Comparison of ENCODE assay signal across 10 cellular contexts in the genomic region with DNA sequence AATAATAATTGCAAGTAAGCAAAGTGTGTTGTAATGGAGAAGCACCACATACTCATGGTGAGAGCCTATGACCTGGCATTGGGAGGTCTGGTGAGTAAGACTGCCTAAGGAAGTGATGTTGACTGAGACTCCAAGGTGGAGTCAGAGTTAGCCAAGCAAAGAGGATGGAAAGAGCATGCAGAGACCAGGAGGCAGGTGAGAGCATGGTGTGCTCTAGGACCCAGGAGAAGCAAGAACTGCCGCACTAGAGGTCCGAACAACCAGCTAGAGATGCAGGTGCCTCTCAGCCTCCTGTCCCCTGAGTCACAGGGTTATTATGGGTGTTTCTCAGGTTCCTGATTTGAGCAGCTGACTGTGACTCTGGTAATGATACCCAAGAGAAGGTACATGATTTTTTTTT. TPM values are rescaled to one million over a fixed set of nuclear protein-coding genes. Genes with fewer than 3 reads are reported as not detected.
A peak's percentile ranks its signal among the peaks of the same experiment; 100 is the strongest.
DNase-seq lines count a peak whose midpoint lies in the region; ATAC-seq, FAIRE-seq and TF ChIP-seq lines count a peak whose summit lies in the region.
"Had no signal": no experiment of that assay in that cellular context is flagged by ENCODE, and none has a peak within 500 bp of the region (broad histone marks: within the 10 kb centered on the region; RNA-seq: fewer than 3 reads in every experiment).

No MANE protein-coding gene starts in this region.

- no peak for DNase-seq in T-helper 2 cell treated with Interferon-gamma antibody and Interleukin-4, amounts not matched to agents 5 μg/mL and 100 μg/mL, for 36 hours (ENCODE audit: low spot score)
- DNase-seq in T-helper 2 cell (no peak), H54 (ENCODE audit: insufficient read length, low spot score) (peak; percentile 67), NCI-H2196 treated with DMSO at 0.1 percent for 48 hours (lab: John Stamatoyannopoulos, UW; ENCODE audit: unreplicated experiment) (peak; percentile 41), fibroblast of the aortic adventitia (ENCODE audit: low read depth) (peak; percentile 36), upper lobe of right lung (no peak), A673 (ENCODE audit: low spot score) (no peak), COLO668 (lab: John Stamatoyannopoulos, UW; ENCODE audit: unreplicated experiment) (no peak)

- H3K9me3 ChIP-seq in upper lobe of right lung = no peaks in the 10 kb centered on the region
- H3K9me3 ChIP-seq in A673 (ENCODE audit: low read depth, low read length, poor library complexity, severe bottlenecking) = no peaks in the 10 kb centered on the region

- TF ChIP-seq CTCF in fibroblast of the aortic adventitia (IDR thresholded peaks at IDR 0.05; ENCODE audit: insufficient read depth, low read length) (no peak), upper lobe of right lung (IDR thresholded peaks at IDR 0.05) (no peak), A673 (conservative IDR thresholded peaks at IDR 0.05; ENCODE audit: low read depth, low read length) (no peak)

- no peak for TF ChIP-seq POLR2A in H54 (IDR thresholded peaks at IDR 0.05; ENCODE audit: low read depth, low read length)

- H3K4me3 ChIP-seq in fibroblast of the aortic adventitia (ENCODE audit: low read depth, low read length) = no peak overlapping the region
- no peak overlapping the region for H3K4me3 ChIP-seq in upper lobe of right lung
- no peak overlapping the region for H3K4me3 ChIP-seq in A673 (ENCODE audit: low read depth, low read length, poor library complexity, severe bottlenecking)

- H3K4me3 Mint-ChIP-seq in T-helper 2 cell treated with Interferon-gamma antibody and Interleukin-4, amounts not matched to agents 5 μg/mL and 100 μg/mL, for 36 hours = no peak overlapping the region
- H3K4me3 Mint-ChIP-seq: neural crest cell had no signal

- intact Hi-C loops in upper lobe of right lung (cut with DNase I) (no loop called here), A673 (cut with micrococcal nuclease; ENCODE audit: unreplicated experiment) (no loop called here)

- peak; percentile 91 for FAIRE-seq in H54 (lab: Jason Lieb, UNC)
- FAIRE-seq: TTC549 had no signal

- H3K27ac ChIP-seq in upper lobe of right lung (no peak overlapping the region), A673 (ENCODE audit: low read depth, low read length, poor library complexity, severe bottlenecking) (no peak overlapping the region)

- H3K27me3 ChIP-seq in upper lobe of right lung = no peaks in the 10 kb centered on the region
- no peaks in the 10 kb centered on the region for H3K27me3 ChIP-seq in A673 (replicated peaks; ENCODE audit: insufficient read depth, low read depth, low read length, poor library complexity)

- H3K4me1 ChIP-seq in upper lobe of right lung = peaks cover 14% of the 10 kb centered on the region
- no peaks in the 10 kb centered on the region for H3K4me1 ChIP-seq in A673 (ENCODE audit: insufficient read depth, low read length, poor library complexity, severe bottlenecking)

- H3K4me1 Mint-ChIP-seq in T-helper 2 cell treated with Interferon-gamma antibody and Interleukin-4, amounts not matched to agents 5 μg/mL and 100 μg/mL, for 36 hours (ENCODE audit: low read depth) = peaks cover 16% of the 10 kb centered on the region
- H3K4me1 Mint-ChIP-seq: neural crest cell had no signal

- H3K36me3 ChIP-seq in upper lobe of right lung (peaks cover 90% of the 10 kb centered on the region), A673 (ENCODE audit: insufficient read depth, low read length, poor library complexity, severe bottlenecking) (peaks cover 97% of the 10 kb centered on the region)

- peaks cover 70% of the 10 kb centered on the region for H3K36me3 Mint-ChIP-seq in T-helper 2 cell treated with Interferon-gamma antibody and Interleukin-4, amounts not matched to agents 5 μg/mL and 100 μg/mL, for 36 hours (ENCODE audit: low read depth)

- peak overlapping the region; percentile 54 for H3K27ac Mint-ChIP-seq in T-helper 2 cell treated with Interferon-gamma antibody and Interleukin-4, amounts not matched to agents 5 μg/mL and 100 μg/mL, for 36 hours

- CTCF ChIA-PET in A673 (lab: Charles Lee) = no interaction called here

- H3K9me3 Mint-ChIP-seq in T-helper 2 cell treated with Interferon-gamma antibody and Interleukin-4, amounts not matched to agents 5 μg/mL and 100 μg/mL, for 36 hours = no peaks in the 10 kb centered on the region
- H3K9me3 Mint-ChIP-seq: neural crest cell had no signal

- ATAC-seq in upper lobe of right lung = peak; percentile 76

- no TSS peak for BruUV-seq in A673 (replicated peaks; lab: Mats Ljungman, UMichigan)

- POLR2A ChIA-PET in A673 (lab: Charles Lee; ENCODE audit: low non-redundant PET) = no interaction called here

- H3K27me3 Mint-ChIP-seq in T-helper 2 cell treated with Interferon-gamma antibody and Interleukin-4, amounts not matched to agents 5 μg/mL and 100 μg/mL, for 36 hours (ENCODE audit: low read depth) = no peaks in the 10 kb centered on the region

RNA-seq across cellular contexts. Expression of a gene that starts 27.3 kb away (rescaled TPM):
- 17.0 and 149 TPM in 2 replicates for total RNA-seq in fibroblast of the aortic adventitia (ENCODE audit: low replicate concordance)
- 107 TPM for total RNA-seq in upper lobe of right lung
- 237 and 246 TPM in 2 replicates for total RNA-seq in A673 (2021)

RNA-seq across cellular contexts. Expression of a gene that starts 46.1 kb away (rescaled TPM):
- total RNA-seq in fibroblast of the aortic adventitia (ENCODE audit: low replicate concordance) (46.6 and 62.5 TPM in 2 replicates), upper lobe of right lung (53.8 TPM), A673 (2021) (40.6 and 41.9 TPM in 2 replicates)

Comparison
In these comparisons a context has a peak if more than half of its experiments do, and no peak if none do; other contexts are left out.
1. DNase-seq: peak in H54 (single experiment), NCI-H2196 treated with DMSO at 0.1 percent for 48 hours (single experiment) and fibroblast of the aortic adventitia (single experiment); none in T-helper 2 cell treated with Interferon-gamma antibody and Interleukin-4, amounts not matched to agents 5 μg/mL and 100 μg/mL, for 36 hours (single experiment), T-helper 2 cell (0 of 5), upper lobe of right lung (single experiment), A673 (single experiment) and COLO668 (single experiment).